Comparison of ENCODE assay signal across 8 cellular contexts in genomic region chr14:68684466-68685418, GRCh38.
DNase-seq lines count a peak whose midpoint lies in the region; ATAC-seq and TF ChIP-seq lines count a peak whose summit lies in the region.

No MANE protein-coding gene starts in this region.

- TF ChIP-seq CTCF in HEK293 (tag by site-specific recombination; IDR thresholded peaks at IDR 0.05), result no peak
- no peak for TF ChIP-seq CTCF in esophagus muscularis mucosa (IDR thresholded peaks at IDR 0.05)
- TF ChIP-seq CTCF in sigmoid colon (IDR thresholded peaks at IDR 0.05), result no peak

- DNase-seq in RKO (ENCODE audit: low spot score) (peak; percentile 55), esophagus muscularis mucosa (ENCODE audit: extremely low spot score) (no peak), sigmoid colon (peak; percentile 46), left colon (no peak), NCI-H2107 (lab: John Stamatoyannopoulos, UW) (no peak), COLO829 (ENCODE audit: low spot score) (no peak)

- ATAC-seq in left colon (no peak), GM21515 (IDR thresholded peaks at IDR 0.05; ENCODE audit: unreplicated experiment) (no peak)

- H3K4me3 ChIP-seq in HEK293 (ENCODE audit: low read depth, low read length) (no peak overlapping the region), esophagus muscularis mucosa (no peak overlapping the region), sigmoid colon (no peak overlapping the region)

- H3K27ac ChIP-seq in HEK293 (ENCODE audit: extremely low read depth, low read depth, low read length) (no peak overlapping the region), esophagus muscularis mucosa (replicated peaks in 1 of 4) (peak overlapping the region; percentile 81 to 89 (median 85)), sigmoid colon (peak overlapping the region in 3 of 4 donors; percentile 72 to 80 (median 75))

- TF ChIP-seq POLR2A in esophagus muscularis mucosa (IDR thresholded peaks at IDR 0.05; ENCODE audit: low read depth) (no peak), sigmoid colon (IDR thresholded peaks at IDR 0.05) (no peak)

- H3K36me3 ChIP-seq in HEK293 (ENCODE audit: control insufficient read depth in 2 of 2, insufficient read depth in 1 of 2, low read length in 2 of 2) (no peaks in the 10 kb centered on the region), esophagus muscularis mucosa (no peaks in the 10 kb centered on the region), sigmoid colon (no peaks in the 10 kb centered on the region)

- CTCF ChIA-PET in HEK293 (lab: Yijun Ruan, JAX), result no interaction called here

- H3K4me1 ChIP-seq in HEK293 (ENCODE audit: control insufficient read depth, insufficient read depth, low read length), result no peaks in the 10 kb centered on the region
- H3K4me1 ChIP-seq in esophagus muscularis mucosa, result peaks cover 57 to 90% (median 85%) of the 10 kb centered on the region in 4 donors
- peaks cover 0 to 78% (median 50%) of the 10 kb centered on the region in 4 donors for H3K4me1 ChIP-seq in sigmoid colon

- 65% methylated on average over 5 of the region's 5 CpGs for WGBS in esophagus muscularis mucosa
- WGBS in sigmoid colon, 2 donors, result 77 to 88% methylated on average over 5 of the region's 5 CpGs

- H3K27me3 ChIP-seq in esophagus muscularis mucosa (no peaks in the 10 kb centered on the region), sigmoid colon (no peaks in the 10 kb centered on the region)

- H3K9me3 ChIP-seq in HEK293 (ENCODE audit: control insufficient read depth, insufficient read depth, low read depth, low read length), result no peaks in the 10 kb centered on the region
- no peaks in the 10 kb centered on the region for H3K9me3 ChIP-seq in esophagus muscularis mucosa
- H3K9me3 ChIP-seq in sigmoid colon, result no peaks in the 10 kb centered on the region

- POLR2A ChIA-PET in HEK293 (lab: Yijun Ruan, JAX), result no interaction called here

- intact Hi-C loops in esophagus muscularis mucosa (cut with DNase I), result loop anchor here (5.0 to 10.0 kb wide), 4 partner anchors 93 to 750 kb away; no protein-coding TSS in a partner anchor
- intact Hi-C loops in sigmoid colon (cut with DNase I), result no loop called here
- intact Hi-C loops in left colon (cut with DNase I, micrococcal nuclease), result no loop called here

- no peak for TF ChIP-seq EP300 in esophagus muscularis mucosa (IDR thresholded peaks at IDR 0.05)
- TF ChIP-seq EP300 in sigmoid colon (IDR thresholded peaks at IDR 0.05), result no peak

TF ChIP-seq in HEK293, 187 proteins besides CTCF, POLR2A, EP300 and RAD21:
- TF ChIP-seq PBX3 (CRISPR knock-in tag; IDR thresholded peaks at IDR 0.05), result no peak
- peak; percentile 43; the same call in 1 of the 2 replicates for TF ChIP-seq ZNF366 (tag by site-specific recombination; conservative IDR thresholded peaks at IDR 0.05)
- no peak for TF ChIP-seq KLF8 (tag by site-specific recombination; IDR thresholded peaks at IDR 0.05)

Comparison
In these comparisons a context has a peak if more than half of its experiments do, and no peak if none do; other contexts are left out.
1. DNase-seq: peak in RKO (single experiment) and sigmoid colon (single experiment); none in esophagus muscularis mucosa (single experiment), left colon (0 of 2), NCI-H2107 (single experiment) and COLO829 (single experiment).